ENCODE assay signal across 22 cellular contexts in the genomic region with DNA sequence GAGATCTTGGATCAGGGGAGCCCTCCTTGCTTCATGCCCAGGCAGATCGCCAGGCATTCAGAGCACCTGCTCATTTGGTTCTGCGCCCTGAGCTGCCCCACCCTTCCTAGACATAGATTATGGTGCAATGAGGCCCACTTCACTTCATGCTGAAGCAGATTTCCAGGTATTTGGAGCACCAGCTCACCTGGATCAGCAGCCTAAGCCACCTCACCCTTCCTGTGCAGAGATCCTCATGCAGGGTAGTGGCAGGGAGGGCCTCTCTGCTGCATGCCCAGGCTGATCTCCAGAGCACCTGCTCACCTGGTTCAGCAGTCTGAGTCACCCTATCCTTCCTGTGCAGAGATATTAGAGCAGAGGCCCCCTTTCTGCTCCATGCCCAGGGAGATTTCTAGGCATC.
"Had no signal": no experiment of that assay in that cellular context is flagged by ENCODE, and none has a peak within 500 bp of the region (broad histone marks: within the 10 kb centered on the region; RNA-seq: fewer than 3 reads in every experiment).

No MANE protein-coding gene starts in this region.

- H3K79me2 ChIP-seq: hepatocyte, parathyroid adenoma had no signal

- H3K36me3 ChIP-seq: ascending aorta, cardiac muscle cell, neutrophil had no signal

- H3K27ac ChIP-seq: ascending aorta, cardiac muscle cell, dorsolateral prefrontal cortex, hepatocyte, neutrophil, parathyroid adenoma, VCaP had no signal

- H3K4me2 ChIP-seq: hepatocyte had no signal

- H3K9me3 Mint-ChIP-seq: activated naive CD4-positive, alpha-beta T cell treated with anti-CD3 and anti-CD28 coated beads for 36 hours had no signal

- H3K27me3 ChIP-seq: ascending aorta, cardiac muscle cell, hepatocyte, neutrophil had no signal

- H3K4me1 ChIP-seq: ascending aorta, parathyroid adenoma had no signal

- H2AFZ ChIP-seq: hepatocyte, parathyroid adenoma had no signal

- H3K27me3 Mint-ChIP-seq: memory B cell; naive thymus-derived CD4-positive, alpha-beta T cell had no signal

- H3K4me3 Mint-ChIP-seq: activated naive CD4-positive, alpha-beta T cell treated with anti-CD3 and anti-CD28 coated beads for 36 hours; endodermal cell; memory B cell; naive thymus-derived CD4-positive, alpha-beta T cell had no signal

- H3K36me3 Mint-ChIP-seq: memory B cell; naive thymus-derived CD4-positive, alpha-beta T cell had no signal

- ATAC-seq: left lobe of liver; mucosa of descending colon; naive thymus-derived CD4-positive, alpha-beta T cell had no signal

- FAIRE-seq: urothelium cell line had no signal

- H3K9ac ChIP-seq: parathyroid adenoma had no signal

- H3K4me1 Mint-ChIP-seq: endodermal cell, memory B cell had no signal

- H3K27ac Mint-ChIP-seq: activated naive CD4-positive, alpha-beta T cell treated with anti-CD3 and anti-CD28 coated beads for 36 hours; activated T-helper 2 cell treated with anti-CD3 and anti-CD28 coated beads, Interferon-gamma antibody, Interleukin-2, Interleukin-4, amounts not matched to agents 10 μg/mL and 5 μg/mL and 100 μg/mL, durations not matched to agents 14 hours and 24 hours and 36 hours; endodermal cell; memory B cell; naive thymus-derived CD4-positive, alpha-beta T cell had no signal

- DNase-seq: activated CD4-positive, alpha-beta T cell treated with anti-CD3 and anti-CD28 coated beads for 1 hour; activated CD4-positive, alpha-beta T cell treated with anti-CD3 and anti-CD28 coated beads, Interleukin-2, amount 50 U/mL, for 48 hours; activated naive CD4-positive, alpha-beta T cell treated with anti-CD3 and anti-CD28 coated beads for 36 hours; activated T-cell treated with anti-CD3 and anti-CD28 coated beads, Interleukin-2, amount 50 U/mL, for 1 hour; dorsolateral prefrontal cortex; endodermal cell; islet precursor cell; mucosa of descending colon; naive thymus-derived CD4-positive, alpha-beta T cell; stimulated activated CD4-positive, alpha-beta T cell treated with anti-CD3 and anti-CD28 coated beads, Interleukin-12 subunit alpha, Interleukin-12 subunit beta, amount 100 ng/mL, for 4 hours; stimulated activated CD4-positive, alpha-beta T cell treated with anti-CD3 and anti-CD28 coated beads, Interleukin-2, amount 100 ng/mL, for 24 hours; T1000 had no signal

- H3K9me3 ChIP-seq: ascending aorta, neutrophil had no signal

- H3K4me3 ChIP-seq: ascending aorta, cardiac muscle cell, dorsolateral prefrontal cortex, hepatocyte, mucosa of descending colon had no signal
